ENCODE assay signal across 27 cellular contexts in genomic region chr12:97560766-97561165, GRCh38.
DNase-seq lines count a peak whose midpoint lies in the region; TF ChIP-seq lines count a peak whose summit lies in the region.
"Had no signal": no experiment of that assay in that cellular context is flagged by ENCODE, and none has a peak within 500 bp of the region (broad histone marks: within the 10 kb centered on the region; RNA-seq: fewer than 3 reads in every experiment).

No MANE protein-coding gene starts in this region.

- no peaks in the 10 kb centered on the region for H3K27me3 ChIP-seq in neural progenitor cell
- H3K27me3 ChIP-seq: BLaER1, esophagus squamous epithelium, heart right ventricle had no signal

- DNase-seq in NCI-H146 treated with DMSO at 0.1 percent for 48 hours (lab: John Stamatoyannopoulos, UW; ENCODE audit: unreplicated experiment) (peak; percentile 69), astrocyte of the cerebellum (ENCODE audit: low read depth) (peak; percentile 70), neural progenitor cell (ENCODE audit: low spot score) (peak; percentile 13), OCI-LY7 (ENCODE audit: low spot score) (no peak), D341Med (ENCODE audit: low spot score) (no peak)
- DNase-seq in stimulated activated CD4-positive, alpha-beta T cell treated with anti-CD3 and anti-CD28 coated beads, Interleukin-15, amount 100 ng/mL, for 24 hours: no peak
- DNase-seq: activated CD4-positive, alpha-beta memory T cell treated with anti-CD3 and anti-CD28 coated beads, Interleukin-2, amount 10 ng/mL, durations not matched to agents 7 days and 5 days; activated CD4-positive, CD25-positive, alpha-beta regulatory T cell treated with anti-CD3 and anti-CD28 coated beads, Interleukin-2, amount 50 U/mL, for 72 hours; activated CD8-positive, alpha-beta memory T cell treated with anti-CD3 and anti-CD28 coated beads, Interleukin-2, amount 50 U/mL, for 48 hours; activated naive CD4-positive, alpha-beta T cell treated with Interleukin-2 at 50 U/mL for 16 hours; dorsolateral prefrontal cortex; esophagus squamous epithelium; foreskin melanocyte; heart right ventricle; kidney; left ventricle myocardium superior; NCI-H1048; NCI-H446 treated with DMSO at 0.1 percent for 48 hours; SHP77; T-helper 17 cell; trophoblast cell had no signal

- H3K9me3 Mint-ChIP-seq in neural progenitor cell: no peaks in the 10 kb centered on the region
- H3K9me3 Mint-ChIP-seq: activated CD4-positive, alpha-beta memory T cell treated with anti-CD3 and anti-CD28 coated beads, Interleukin-2, amount 10 ng/mL, durations not matched to agents 7 days and 5 days; activated T-helper 1 cell treated with anti-CD3 and anti-CD28 coated beads, Interleukin-12 subunit alpha, Interleukin-12 subunit beta, Interleukin-2, Interleukin-4 antibody, amounts not matched to agents 30 ng/mL and 10 ng/mL and 1 ng/mL, durations not matched to agents 14 hours and 24 hours and 36 hours; IgD-negative memory B cell; mesothelial cell of epicardium; stimulated activated memory B cell treated with anti-CD40 and anti-IgM and Interleukin-4, amounts not matched to agents 10 μg/mL and 1 μg/mL and 100 μg/mL, for 72 hours had no signal

- peak overlapping the region; percentile 68 for H3K4me2 ChIP-seq in neural progenitor cell
- no peak overlapping the region for H3K4me2 ChIP-seq in OCI-LY7 (ENCODE audit: low read length)

- H3K36me3 Mint-ChIP-seq in neural progenitor cell: peaks cover 68% of the 10 kb centered on the region
- H3K36me3 Mint-ChIP-seq: IgD-negative memory B cell; mesothelial cell of epicardium; stimulated activated memory B cell treated with anti-CD40 and anti-IgM and Interleukin-4, amounts not matched to agents 10 μg/mL and 1 μg/mL and 100 μg/mL, for 72 hours had no signal

- intact Hi-C loops in OCI-LY7 (cut with micrococcal nuclease; ENCODE audit: unreplicated experiment): no loop called here

- no peak for TF ChIP-seq CTCF in astrocyte of the cerebellum (IDR thresholded peaks at IDR 0.05; ENCODE audit: low read depth, low read length, missing control alignments)
- no peak for TF ChIP-seq CTCF in neural progenitor cell (IDR thresholded peaks at IDR 0.05)
- TF ChIP-seq CTCF in OCI-LY7 (conservative IDR thresholded peaks at IDR 0.05; ENCODE audit: low read length): no peak

- no peak overlapping the region for H3K27ac Mint-ChIP-seq in neural progenitor cell
- H3K27ac Mint-ChIP-seq: activated CD4-positive, alpha-beta memory T cell treated with anti-CD3 and anti-CD28 coated beads, Interleukin-2, amount 10 ng/mL, durations not matched to agents 7 days and 5 days; activated T-helper 1 cell treated with anti-CD3 and anti-CD28 coated beads, Interleukin-12 subunit alpha, Interleukin-12 subunit beta, Interleukin-2, Interleukin-4 antibody, amounts not matched to agents 30 ng/mL and 10 ng/mL and 1 ng/mL, durations not matched to agents 14 hours and 24 hours and 36 hours; IgD-negative memory B cell; mesothelial cell of epicardium; stimulated activated memory B cell treated with anti-CD40 and anti-IgM and Interleukin-4, amounts not matched to agents 10 μg/mL and 1 μg/mL and 100 μg/mL, for 72 hours; T-helper 17 cell had no signal

- peaks cover 4% of the 10 kb centered on the region for H3K27me3 Mint-ChIP-seq in neural progenitor cell (ENCODE audit: insufficient read depth, low read depth)
- H3K27me3 Mint-ChIP-seq: activated CD4-positive, alpha-beta memory T cell treated with anti-CD3 and anti-CD28 coated beads, Interleukin-2, amount 10 ng/mL, durations not matched to agents 7 days and 5 days; IgD-negative memory B cell; stimulated activated memory B cell treated with anti-CD40 and anti-IgM and Interleukin-4, amounts not matched to agents 10 μg/mL and 1 μg/mL and 100 μg/mL, for 72 hours had no signal

- no peak overlapping the region for H3K9ac ChIP-seq in neural progenitor cell
- H3K9ac ChIP-seq: BLaER1 had no signal

- H3K9me2 ChIP-seq in OCI-LY7 (ENCODE audit: insufficient read depth, low read length): no peaks in the 10 kb centered on the region

- H2AFZ ChIP-seq in neural progenitor cell (replicated peaks) (no peak overlapping the region), OCI-LY7 (ENCODE audit: low read length) (no peak overlapping the region)

- in situ Hi-C loops in astrocyte of the cerebellum (cut with HindIII; ENCODE audit: low sequenced_read_pairs): no loop called here

- TF ChIP-seq EP300 in Ishikawa (IDR thresholded peaks at IDR 0.05; ENCODE audit: borderline replicate concordance): no peak

- no peak for TF ChIP-seq RAD21 in Ishikawa (IDR thresholded peaks at IDR 0.05; ENCODE audit: low read depth)

- H3K4me3 Mint-ChIP-seq in neural progenitor cell: no peak overlapping the region
- H3K4me3 Mint-ChIP-seq: activated CD4-positive, alpha-beta memory T cell treated with anti-CD3 and anti-CD28 coated beads, Interleukin-2, amount 10 ng/mL, durations not matched to agents 7 days and 5 days; activated T-helper 1 cell treated with anti-CD3 and anti-CD28 coated beads, Interleukin-12 subunit alpha, Interleukin-12 subunit beta, Interleukin-2, Interleukin-4 antibody, amounts not matched to agents 30 ng/mL and 10 ng/mL and 1 ng/mL, durations not matched to agents 14 hours and 24 hours and 36 hours; IgD-negative memory B cell; mesothelial cell of epicardium; stimulated activated memory B cell treated with anti-CD40 and anti-IgM and Interleukin-4, amounts not matched to agents 10 μg/mL and 1 μg/mL and 100 μg/mL, for 72 hours; T-helper 17 cell had no signal

- H3K27ac ChIP-seq in neural progenitor cell (peak overlapping the region; percentile 95), OCI-LY7 (ENCODE audit: low read depth, low read length, poor library complexity, severe bottlenecking) (no peak overlapping the region)
- H3K27ac ChIP-seq: BLaER1, dorsolateral prefrontal cortex, esophagus squamous epithelium, heart right ventricle had no signal

- POLR2A ChIA-PET in OCI-LY7 (lab: Charles Lee): no interaction called here

- CTCF ChIA-PET in OCI-LY7 (lab: Charles Lee; ENCODE audit: unreplicated experiment): no interaction called here

- H3K9me3 ChIP-seq in neural progenitor cell (ENCODE audit: low read depth): no peaks in the 10 kb centered on the region
- no peaks in the 10 kb centered on the region for H3K9me3 ChIP-seq in OCI-LY7 (ENCODE audit: low read length)
- H3K9me3 ChIP-seq: BLaER1, esophagus squamous epithelium, heart right ventricle had no signal

- H3K79me2 ChIP-seq in neural progenitor cell (ENCODE audit: low read depth) (peaks cover 16% of the 10 kb centered on the region), OCI-LY7 (ENCODE audit: insufficient read depth, low read depth, low read length) (no peaks in the 10 kb centered on the region)

- peaks cover 74% of the 10 kb centered on the region for H3K4me1 Mint-ChIP-seq in neural progenitor cell
- H3K4me1 Mint-ChIP-seq: activated CD4-positive, alpha-beta memory T cell treated with anti-CD3 and anti-CD28 coated beads, Interleukin-2, amount 10 ng/mL, durations not matched to agents 7 days and 5 days; IgD-negative memory B cell; stimulated activated memory B cell treated with anti-CD40 and anti-IgM and Interleukin-4, amounts not matched to agents 10 μg/mL and 1 μg/mL and 100 μg/mL, for 72 hours; T-helper 17 cell had no signal

- no peaks in the 10 kb centered on the region for H4K20me1 ChIP-seq in neural progenitor cell (ENCODE audit: low read depth)
- H4K20me1 ChIP-seq in OCI-LY7 (ENCODE audit: insufficient read depth, low read length): no peaks in the 10 kb centered on the region
- H4K20me1 ChIP-seq: BLaER1 had no signal

- peaks cover 79% of the 10 kb centered on the region for H3K4me1 ChIP-seq in neural progenitor cell
- H3K4me1 ChIP-seq in OCI-LY7 (ENCODE audit: insufficient read depth, low read length, poor library complexity, severe bottlenecking): peaks cover 5% of the 10 kb centered on the region

- peaks cover 56% of the 10 kb centered on the region for H3F3A ChIP-seq in neural progenitor cell (ENCODE audit: low read depth)

- no TSS peak for BruUV-seq in OCI-LY7 (replicated peaks; lab: Mats Ljungman, UMichigan)

- H3K36me3 ChIP-seq in neural progenitor cell: peaks cover 15% of the 10 kb centered on the region
- no peaks in the 10 kb centered on the region for H3K36me3 ChIP-seq in OCI-LY7 (ENCODE audit: insufficient read depth, low read length)
- H3K36me3 ChIP-seq: BLaER1, esophagus squamous epithelium, heart right ventricle had no signal

- H3K4me3 ChIP-seq in astrocyte of the cerebellum (ENCODE audit: low read depth, low read length): no peak overlapping the region
- peak overlapping the region; percentile 27 for H3K4me3 ChIP-seq in neural progenitor cell
- H3K4me3 ChIP-seq in OCI-LY7 (ENCODE audit: low read depth, low read length, poor library complexity, severe bottlenecking): no peak overlapping the region
- H3K4me3 ChIP-seq: BLaER1, esophagus squamous epithelium, heart right ventricle had no signal

TF ChIP-seq in Ishikawa, 13 proteins besides CTCF, POLR2A, EP300 and RAD21 (continues in another document):
- TF ChIP-seq REST (IDR thresholded peaks at IDR 0.05; ENCODE audit: low read depth) (no peak), TCF12 (IDR thresholded peaks at IDR 0.05; ENCODE audit: low read depth) (no peak)

Comparison
In these comparisons a context has a peak if more than half of its experiments do, and no peak if none do; other contexts are left out.
1. DNase-seq: peak in NCI-H146 treated with DMSO at 0.1 percent for 48 hours (single experiment), astrocyte of the cerebellum (single experiment) and neural progenitor cell (single experiment); none in stimulated activated CD4-positive, alpha-beta T cell treated with anti-CD3 and anti-CD28 coated beads, Interleukin-15, amount 100 ng/mL, for 24 hours (single experiment), OCI-LY7 (single experiment) and D341Med (single experiment).